ENCODE assay signal across 22 cellular contexts in genomic region chr4:13240066-13240465, GRCh38.
A peak's percentile ranks its signal among the peaks of the same experiment; 100 is the strongest.
DNase-seq lines count a peak whose midpoint lies in the region; TF ChIP-seq lines count a peak whose summit lies in the region.
"Had no signal": no experiment of that assay in that cellular context is flagged by ENCODE, and none has a peak within 500 bp of the region (broad histone marks: within the 10 kb centered on the region; RNA-seq: fewer than 3 reads in every experiment).

No MANE protein-coding gene starts in this region.

- TF ChIP-seq CTCF in kidney epithelial cell (IDR thresholded peaks at IDR 0.05; ENCODE audit: insufficient read depth, low read length, poor library complexity, severe bottlenecking), result no peak
- TF ChIP-seq CTCF in GM10248 (IDR thresholded peaks at IDR 0.05; ENCODE audit: control extremely low read depth, extremely low read depth, low read depth, missing control alignments), result no peak

- H3K27me3 ChIP-seq in kidney epithelial cell (ENCODE audit: control insufficient read depth, insufficient read depth, low read length), result no peaks in the 10 kb centered on the region
- H3K27me3 ChIP-seq: ascending aorta, neutrophil, SJCRH30, tibial nerve had no signal

- CTCF ChIA-PET in GM10248 (lab: Yijun Ruan, JAX), result no interaction called here

- DNase-seq in DMS53 (lab: John Stamatoyannopoulos, UW), result peak; percentile 52
- DNase-seq in DMS53 treated with DMSO at 0.1 percent for 48 hours (lab: John Stamatoyannopoulos, UW; ENCODE audit: unreplicated experiment), result no peak
- DNase-seq in GM04504 (ENCODE audit: low read depth), result peak; percentile 1
- DNase-seq in SW480 (ENCODE audit: low spot score), result peak; percentile 41
- DNase-seq in kidney epithelial cell (ENCODE audit: low read depth), result peak; percentile 14
- no peak for DNase-seq in hepatic stellate cell (ENCODE audit: low spot score)
- DNase-seq in GM10248 (ENCODE audit: extremely low spot score), result no peak
- no peak for DNase-seq in immature natural killer cell
- DNase-seq: activated CD4-positive, alpha-beta T cell treated with anti-CD3 and anti-CD28 coated beads, Interleukin-2, amount 50 U/mL, for 1 hour; CD4-positive, alpha-beta memory T cell; dermis blood vessel endothelial cell; H7; IMR-90; midbrain; NCI-H1105 treated with DMSO at 0.1 percent for 48 hours; NCI-H2227 treated with DMSO at 0.1 percent for 48 hours; stimulated activated CD4-positive, alpha-beta T cell treated with anti-CD3 and anti-CD28 coated beads, Interleukin-4, amount 100 ng/mL, for 24 hours; T-helper 9 cell had no signal

- peaks cover 0 to 4% (median 0%) of the 10 kb centered on the region in 3 donors for H3K27me3 Mint-ChIP-seq in immature natural killer cell (ENCODE audit: low read depth in 3 of 3)
- H3K27me3 Mint-ChIP-seq: CD4-positive, alpha-beta memory T cell had no signal

- peaks cover 3 to 7% (median 4%) of the 10 kb centered on the region in 3 donors for H3K36me3 Mint-ChIP-seq in immature natural killer cell
- H3K36me3 Mint-ChIP-seq: CD4-positive, alpha-beta memory T cell had no signal

- no peaks in the 10 kb centered on the region for H3K4me1 Mint-ChIP-seq in immature natural killer cell

- H3K36me3 ChIP-seq in kidney epithelial cell (ENCODE audit: control insufficient read depth, insufficient read depth, low read length), result no peaks in the 10 kb centered on the region
- H3K36me3 ChIP-seq: ascending aorta, neutrophil, SJCRH30, tibial nerve had no signal

- no peak overlapping the region for H3K4me3 ChIP-seq in kidney epithelial cell (ENCODE audit: low read depth, low read length)
- H3K4me3 ChIP-seq: ascending aorta, SJCRH30, tibial nerve had no signal

- no peak overlapping the region for H3K4me3 Mint-ChIP-seq in immature natural killer cell
- H3K4me3 Mint-ChIP-seq: CD4-positive, alpha-beta memory T cell had no signal

- no peak overlapping the region for H3K27ac Mint-ChIP-seq in immature natural killer cell
- H3K27ac Mint-ChIP-seq: CD4-positive, alpha-beta memory T cell had no signal

- H3K9me3 Mint-ChIP-seq in immature natural killer cell, result peaks cover 6 to 22% (median 14%) of the 10 kb centered on the region in 6 donors

- POLR2A ChIA-PET in GM10248 (lab: Yijun Ruan, JAX), result no interaction called here

Comparison
In these comparisons a context has a peak if more than half of its experiments do, and no peak if none do; other contexts are left out.
1. DNase-seq: peak in DMS53 (single experiment), GM04504 (single experiment), SW480 (single experiment) and kidney epithelial cell (single experiment); none in DMS53 treated with DMSO at 0.1 percent for 48 hours (single experiment), hepatic stellate cell (single experiment), GM10248 (single experiment) and immature natural killer cell (0 of 3).